12 cellular contexts compared by ENCODE assay signal in the genomic region with DNA sequence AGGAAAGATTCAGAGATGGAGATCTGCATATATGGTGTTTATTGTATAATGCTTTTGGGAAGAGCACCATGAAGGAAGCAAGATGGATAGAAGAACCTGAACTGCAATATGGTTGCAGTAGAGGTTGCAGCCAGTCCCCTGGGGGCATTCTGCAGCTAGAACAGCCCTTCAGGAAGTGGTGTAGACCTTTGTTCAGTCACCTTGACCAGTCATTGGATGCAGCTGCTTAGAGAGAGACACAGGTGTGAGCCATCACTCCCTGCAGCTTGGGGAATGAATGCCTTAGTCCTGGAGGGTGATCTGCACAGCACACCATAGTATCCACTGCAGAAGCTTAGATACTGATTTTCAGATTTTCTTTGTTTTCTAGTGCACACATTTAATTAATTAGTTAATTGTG. TPM values are rescaled to one million over a fixed set of nuclear protein-coding genes. Genes with fewer than 3 reads are reported as not detected.
DNase-seq lines count a peak whose midpoint lies in the region; ATAC-seq and TF ChIP-seq lines count a peak whose summit lies in the region.
"Had no signal": no experiment of that assay in that cellular context is flagged by ENCODE, and none has a peak within 500 bp of the region (broad histone marks: within the 10 kb centered on the region; RNA-seq: fewer than 3 reads in every experiment).

No MANE protein-coding gene starts in this region.

- in situ Hi-C loops in KBM-7 (cut with MboI; ENCODE audit: low pct_unique_long_range_greater_than_20kb, low sequenced_read_pairs) = no loop called here

- H3K27me3 Mint-ChIP-seq in glutamatergic neuron (ENCODE audit: unreplicated experiment) = peaks cover 2% of the 10 kb centered on the region
- H3K27me3 Mint-ChIP-seq: activated naive CD8-positive, alpha-beta T cell had no signal

- ATAC-seq in GM19351 (IDR thresholded peaks at IDR 0.05; ENCODE audit: unreplicated experiment) (peak; percentile 71), HG03039 (IDR thresholded peaks at IDR 0.05; ENCODE audit: unreplicated experiment) (peak; percentile 50)
- ATAC-seq: HCT116 had no signal

- no peaks in the 10 kb centered on the region for H3K36me3 Mint-ChIP-seq in glutamatergic neuron (ENCODE audit: unreplicated experiment)

- DNase-seq in DMS53 (lab: John Stamatoyannopoulos, UW) (peak; percentile 70), SW480 (ENCODE audit: low spot score) (peak; percentile 9), KBM-7 (no peak), AML-193 (lab: John Stamatoyannopoulos, UW) (no peak), glutamatergic neuron (no peak), glomerular visceral epithelial cell (ENCODE audit: extremely low spot score) (no peak)
- DNase-seq: NCI-H1417 treated with DMSO at 0.1 percent for 48 hours had no signal

- no peaks in the 10 kb centered on the region for H3K4me1 Mint-ChIP-seq in glutamatergic neuron (ENCODE audit: low read depth, unreplicated experiment)

- H3K4me3 Mint-ChIP-seq in glutamatergic neuron (ENCODE audit: unreplicated experiment) = no peak overlapping the region
- H3K4me3 Mint-ChIP-seq: activated naive CD8-positive, alpha-beta T cell; T-helper 1 cell treated with Interleukin-12 subunit alpha and Interleukin-12 subunit beta and Interleukin-4 antibody, amounts not matched to agents 30 μg/mL and 1 μg/mL, for 36 hours had no signal

- H3K9me3 Mint-ChIP-seq in glutamatergic neuron (ENCODE audit: unreplicated experiment) = peaks cover 3% of the 10 kb centered on the region

- no peak for TF ChIP-seq CTCF in glutamatergic neuron (IDR thresholded peaks at IDR 0.05; ENCODE audit: partially characterized antibody, unreplicated experiment)

- no peak overlapping the region for H3K27ac Mint-ChIP-seq in glutamatergic neuron (ENCODE audit: unreplicated experiment)
- H3K27ac Mint-ChIP-seq: activated naive CD8-positive, alpha-beta T cell; T-helper 1 cell treated with Interleukin-12 subunit alpha and Interleukin-12 subunit beta and Interleukin-4 antibody, amounts not matched to agents 30 μg/mL and 1 μg/mL, for 36 hours had no signal

RNA-seq across cellular contexts. Expression of a gene that starts 42.3 kb away (rescaled TPM):
- 11.5 TPM for total RNA-seq in glutamatergic neuron (ENCODE audit: unreplicated experiment)

Comparison
In these comparisons a context has a peak if more than half of its experiments do, and no peak if none do; other contexts are left out.
1. DNase-seq: peak in DMS53 (single experiment) and SW480 (single experiment); none in KBM-7 (single experiment), AML-193 (0 of 2), glutamatergic neuron (single experiment) and glomerular visceral epithelial cell (single experiment).